In genomic region chr6:111997078-111997862, GRCh38 we compare ENCODE assay signal across 8 cellular contexts. TPM values are rescaled to one million over a fixed set of nuclear protein-coding genes. Genes with fewer than 3 reads are reported as not detected.
DNase-seq lines count a peak whose midpoint lies in the region; ATAC-seq and TF ChIP-seq lines count a peak whose summit lies in the region.

No MANE protein-coding gene starts in this region.

- POLR2A ChIA-PET in PC-3 (lab: Charles Lee; ENCODE audit: unreplicated experiment), result no interaction called here

- TF ChIP-seq CTCF in KMS-11 (conservative IDR thresholded peaks at IDR 0.05; ENCODE audit: low read depth, low read length), result peak; percentile 84
- TF ChIP-seq CTCF in PC-3 (conservative IDR thresholded peaks at IDR 0.05; ENCODE audit: low read depth, low read length), result peak; percentile 82
- peak; percentile 88 to 95 (median 91) for TF ChIP-seq CTCF in esophagus muscularis mucosa (IDR thresholded peaks at IDR 0.05)
- peak; percentile 94 for TF ChIP-seq CTCF in natural killer cell (IDR thresholded peaks at IDR 0.05)

- H3K4me3 Mint-ChIP-seq in natural killer cell, result peak overlapping the region; percentile 18

- no peak for TF ChIP-seq POLR2A in esophagus muscularis mucosa (IDR thresholded peaks at IDR 0.05; ENCODE audit: low read depth)

- peaks cover 30 to 33% of the 10 kb centered on the region in 2 donors for H3K4me1 Mint-ChIP-seq in natural killer cell

- no TSS peak for BruUV-seq in PC-3 (replicated peaks; lab: Mats Ljungman, UMichigan)

- peak; percentile 50 for ATAC-seq in GM19452 (IDR thresholded peaks at IDR 0.05; ENCODE audit: unreplicated experiment)
- peak; percentile 87 for ATAC-seq in PC-3
- ATAC-seq in natural killer cell, result peak; percentile 81 to 90 (median 86)
- ATAC-seq in stimulated activated naive CD8-positive, alpha-beta T cell treated with anti-CD3 and anti-CD28 coated beads, Interleukin-15, Interleukin-2, amounts not matched to agents 100 U/mL and 50 U/mL, for 24 hours, result peak; percentile 86

- H3K9me3 ChIP-seq in PC-3 (ENCODE audit: low read length), result no peaks in the 10 kb centered on the region
- H3K9me3 ChIP-seq in esophagus muscularis mucosa, result no peaks in the 10 kb centered on the region

- H3K27me3 ChIP-seq in KMS-11 (ENCODE audit: insufficient read depth, low read depth), result no peaks in the 10 kb centered on the region
- no peaks in the 10 kb centered on the region for H3K27me3 ChIP-seq in PC-3 (ENCODE audit: low read length)
- H3K27me3 ChIP-seq in esophagus muscularis mucosa, result no peaks in the 10 kb centered on the region

- peak overlapping the region; percentile 42; the same call in 1 of the 2 replicates for H2AFZ ChIP-seq in KMS-11 (ENCODE audit: low read depth)
- H2AFZ ChIP-seq in PC-3 (ENCODE audit: low read length), result peak overlapping the region; percentile 45

- H4K20me1 ChIP-seq in KMS-11 (ENCODE audit: insufficient read depth), result no peaks in the 10 kb centered on the region
- no peaks in the 10 kb centered on the region for H4K20me1 ChIP-seq in PC-3 (ENCODE audit: low read length)

- H3K36me3 Mint-ChIP-seq in natural killer cell, result no peaks in the 10 kb centered on the region

- H3K9ac ChIP-seq in KMS-11 (no peak overlapping the region), PC-3 (ENCODE audit: low read length) (peak overlapping the region; percentile 25; the same call in 1 of the 2 replicates)

- H3K4me2 ChIP-seq in KMS-11 (peak overlapping the region; percentile 38; the same call in 1 of the 2 replicates), PC-3 (ENCODE audit: low read length) (peak overlapping the region; percentile 62)

- H3K36me3 ChIP-seq in KMS-11 (ENCODE audit: insufficient read depth) (no peaks in the 10 kb centered on the region), PC-3 (ENCODE audit: low read depth, low read length) (no peaks in the 10 kb centered on the region), esophagus muscularis mucosa (no peaks in the 10 kb centered on the region)

- no peak for TF ChIP-seq EP300 in esophagus muscularis mucosa (IDR thresholded peaks at IDR 0.05)

- H3K9me2 ChIP-seq in PC-3 (replicated peaks; ENCODE audit: low read length), result no peaks in the 10 kb centered on the region

- no peaks in the 10 kb centered on the region for H3F3A ChIP-seq in PC-3 (ENCODE audit: low read length, unreplicated experiment)

- H3K4me3 ChIP-seq in KMS-11 (IDR thresholded peaks at IDR 0.05; ENCODE audit: insufficient read depth, low read depth, low read length) (no peak overlapping the region), PC-3 (ENCODE audit: low read length) (peak overlapping the region; percentile 21; the same call in 1 of the 2 replicates), esophagus muscularis mucosa (peak overlapping the region in 2 of 4 donors; percentile 7 to 38)

- H3K9me3 Mint-ChIP-seq in natural killer cell, result no peaks in the 10 kb centered on the region

- WGBS in esophagus muscularis mucosa, result 24% methylated on average over 24 of the region's 24 CpGs

- CTCF ChIA-PET in PC-3 (lab: Charles Lee), result no interaction called here

- H3K4me1 ChIP-seq in KMS-11 (ENCODE audit: low read depth, poor library complexity, severe bottlenecking) (no peaks in the 10 kb centered on the region), PC-3 (ENCODE audit: insufficient read depth, low read length) (peaks cover 24% of the 10 kb centered on the region), esophagus muscularis mucosa (peaks cover 0 to 12% (median 6%) of the 10 kb centered on the region in 4 donors)

- intact Hi-C loops in PC-3 (cut with micrococcal nuclease), result loop anchor here (1.0 to 5.0 kb wide), 4 partner anchors 45 to 287 kb away; no protein-coding TSS in a partner anchor
- intact Hi-C loops in esophagus muscularis mucosa (cut with DNase I), result loop anchor here (2.0 to 5.0 kb wide), 3 partner anchors 46 to 288 kb away; partner anchors contain the start of gene FYN
- intact Hi-C loops in natural killer cell (cut with micrococcal nuclease), result loop anchor here (1.0 to 10.0 kb wide), 5 partner anchors 46 to 287 kb away; partner anchors contain the start of gene FYN

- no peaks in the 10 kb centered on the region for H3K79me2 ChIP-seq in KMS-11 (ENCODE audit: insufficient read depth, low read depth)
- H3K79me2 ChIP-seq in PC-3 (ENCODE audit: low read length), result no peaks in the 10 kb centered on the region

- peak in 13 of 14 donors; percentile 7 to 82 (median 54) for DNase-seq in C1 segment of cervical spinal cord (lab: John Stamatoyannopoulos, UW)
- DNase-seq in PC-3, result peak; percentile 76
- DNase-seq in activated T-cell treated with anti-CD3 and anti-CD28 coated beads for 48 hours (ENCODE audit: low read depth), result peak; percentile 73
- DNase-seq in esophagus muscularis mucosa (ENCODE audit: extremely low spot score), result no peak
- peak; percentile 66 for DNase-seq in natural killer cell
- DNase-seq in stimulated activated naive CD8-positive, alpha-beta T cell treated with anti-CD3 and anti-CD28 coated beads, Interleukin-15, Interleukin-2, amounts not matched to agents 100 U/mL and 50 U/mL, for 24 hours, result peak; percentile 83

- peak overlapping the region; percentile 27 to 61 for H3K27ac Mint-ChIP-seq in natural killer cell

- H3K27ac ChIP-seq in KMS-11 (no peak overlapping the region), PC-3 (ENCODE audit: low read length) (no peak overlapping the region), esophagus muscularis mucosa (replicated peaks in 1 of 4) (peak overlapping the region; percentile 22 to 53 (median 45))

- no peaks in the 10 kb centered on the region for H3K27me3 Mint-ChIP-seq in natural killer cell (ENCODE audit: low read depth in 2 of 2)

RNA-seq across cellular contexts. Expression of gene CCN6, which starts 56.6 kb away (rescaled TPM):
- not detected in 2 replicates for total RNA-seq in PC-3 (2014; rRNA removed)
- total RNA-seq in esophagus muscularis mucosa, result not detected
- not detected for total RNA-seq in natural killer cell

Comparison
In these comparisons a context has a peak if more than half of its experiments do, and no peak if none do; other contexts are left out.
1. H3K27ac ChIP-seq: peak in esophagus muscularis mucosa (4 of 4); none in KMS-11 (single experiment) and PC-3 (single experiment).
2. Peak in every context shown above with its lines, with median percentiles within 50 percentile points of each other: ATAC-seq and CTCF ChIP-seq.